Comparison of ENCODE assay signal across 6 cellular contexts in the genomic region with DNA sequence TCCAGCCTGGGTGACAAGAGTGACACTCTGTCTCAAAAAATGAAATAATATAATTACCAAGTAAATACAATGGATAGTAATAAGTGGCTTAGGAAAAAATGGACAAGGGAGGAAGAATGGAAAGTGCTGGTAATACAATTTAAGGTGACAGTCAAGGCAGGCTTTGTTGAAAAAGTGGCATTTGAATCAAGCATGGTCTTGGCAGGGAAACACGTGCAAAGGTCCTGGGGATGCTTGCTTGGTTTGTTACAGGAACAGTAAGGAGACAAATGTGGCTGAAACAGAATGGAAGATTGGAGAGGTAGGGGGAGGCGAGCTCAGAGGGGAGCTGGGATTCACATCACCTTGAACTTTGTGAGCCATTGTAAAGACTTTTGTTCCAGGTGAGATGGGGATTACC.
"Had no signal": no experiment of that assay in that cellular context is flagged by ENCODE, and none has a peak within 500 bp of the region (broad histone marks: within the 10 kb centered on the region; RNA-seq: fewer than 3 reads in every experiment).

No MANE protein-coding gene starts in this region.

- FAIRE-seq: HTR-8/SVneo, K562 had no signal

- ATAC-seq: K562 had no signal

- DNase-seq: IMR-90, KBM-7, KG1 had no signal

- H3K4me3 ChIP-seq: K562 had no signal

- H3K27ac ChIP-seq: HL-60 had no signal
